1 cellular context compared by ENCODE assay signal in the genomic region with DNA sequence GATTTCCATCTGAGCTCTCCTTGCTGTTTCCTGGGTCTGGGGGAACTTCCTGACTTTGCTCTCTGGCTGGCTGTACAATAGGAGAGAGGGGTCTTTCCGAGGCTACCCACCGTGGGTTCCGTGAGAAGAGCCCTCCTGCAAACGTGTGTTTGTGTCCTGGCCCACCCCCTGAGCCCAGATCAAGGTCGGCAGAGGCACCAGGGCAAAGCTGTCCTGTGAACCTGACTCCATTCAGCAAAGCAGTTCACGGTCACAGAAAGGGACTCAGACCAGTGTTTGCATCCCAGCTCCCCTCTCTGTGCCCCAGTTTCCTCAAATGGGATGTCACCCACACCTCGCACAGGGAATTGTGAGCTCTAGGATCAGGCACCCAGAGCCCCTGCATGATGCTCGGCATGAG.
TF ChIP-seq lines count a peak whose summit lies in the region.

No MANE protein-coding gene starts in this region.

TF ChIP-seq in HepG2, 621 proteins besides CTCF, POLR2A, EP300 and RAD21 (continued from another document and continues in another):
- TF ChIP-seq, protein P1, sequence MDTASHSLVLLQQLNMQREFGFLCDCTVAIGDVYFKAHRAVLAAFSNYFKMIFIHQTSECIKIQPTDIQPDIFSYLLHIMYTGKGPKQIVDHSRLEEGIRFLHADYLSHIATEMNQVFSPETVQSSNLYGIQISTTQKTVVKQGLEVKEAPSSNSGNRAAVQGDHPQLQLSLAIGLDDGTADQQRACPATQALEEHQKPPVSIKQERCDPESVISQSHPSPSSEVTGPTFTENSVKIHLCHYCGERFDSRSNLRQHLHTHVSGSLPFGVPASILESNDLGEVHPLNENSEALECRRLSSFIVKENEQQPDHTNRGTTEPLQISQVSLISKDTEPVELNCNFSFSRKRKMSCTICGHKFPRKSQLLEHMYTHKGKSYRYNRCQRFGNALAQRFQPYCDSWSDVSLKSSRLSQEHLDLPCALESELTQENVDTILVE (CRISPR knock-in tag; IDR thresholded peaks at IDR 0.05), result no peak
- TF ChIP-seq EHMT2 (IDR thresholded peaks at IDR 0.05; ENCODE audit: borderline replicate concordance, low read depth, low read length) (no peak), ZNF777 (CRISPR knock-in tag; IDR thresholded peaks at IDR 0.05) (no peak), ZNF446 (CRISPR knock-in tag; IDR thresholded peaks at IDR 0.05) (no peak), ZNF891 (CRISPR knock-in tag; IDR thresholded peaks at IDR 0.05) (no peak), CAMTA2 (CRISPR knock-in tag; IDR thresholded peaks at IDR 0.05; ENCODE audit: borderline replicate concordance) (no peak), HOXA9 (CRISPR knock-in tag; IDR thresholded peaks at IDR 0.05; ENCODE audit: borderline replicate concordance) (no peak), RARA (CRISPR knock-in tag; IDR thresholded peaks at IDR 0.05) (peak; percentile 14; the same call in 1 of the 2 replicates), AGO2 (optimal IDR thresholded peaks at IDR 0.05; ENCODE audit: low read depth, low read length) (no peak), ZNF230 (CRISPR knock-in tag; IDR thresholded peaks at IDR 0.05) (no peak), SOX6 (IDR thresholded peaks at IDR 0.05) (no peak), SOX6 (CRISPR knock-in tag; IDR thresholded peaks at IDR 0.05) (no peak), SALL1 (CRISPR knock-in tag; IDR thresholded peaks at IDR 0.05) (no peak), PAWR (CRISPR knock-in tag; IDR thresholded peaks at IDR 0.05; ENCODE audit: borderline replicate concordance) (no peak), LCORL (IDR thresholded peaks at IDR 0.05) (no peak), LCORL (CRISPR knock-in tag; IDR thresholded peaks at IDR 0.05) (0 out of 2 replicates have a peak, but pooled peaks have one; percentile 31), NR2F6 (IDR thresholded peaks at IDR 0.05) (no peak), NR2F6 (CRISPR knock-in tag; IDR thresholded peaks at IDR 0.05) (0 out of 2 replicates have a peak, but pooled peaks have one; percentile 19), ZNF44 (CRISPR knock-in tag; IDR thresholded peaks at IDR 0.05) (no peak), ZSCAN21 (CRISPR knock-in tag; IDR thresholded peaks at IDR 0.05; ENCODE audit: borderline replicate concordance) (no peak), SP2 (CRISPR knock-in tag; IDR thresholded peaks at IDR 0.05) (no peak), PHF5A (CRISPR knock-in tag; IDR thresholded peaks at IDR 0.05; ENCODE audit: low read depth, unreplicated experiment) (no peak), ZNF841 (CRISPR knock-in tag; IDR thresholded peaks at IDR 0.05; ENCODE audit: borderline replicate concordance) (no peak), PRPF4 (IDR thresholded peaks at IDR 0.05; ENCODE audit: low read depth, low read length, poor library complexity, severe bottlenecking) (no peak), HES4 (CRISPR knock-in tag; IDR thresholded peaks at IDR 0.05; ENCODE audit: borderline replicate concordance) (no peak), SRF (IDR thresholded peaks at IDR 0.05; ENCODE audit: low read depth, low read length) (no peak), MEIS2 (CRISPR knock-in tag; IDR thresholded peaks at IDR 0.05) (no peak), ZNF619 (CRISPR knock-in tag; IDR thresholded peaks at IDR 0.05) (no peak), TCF12 (IDR thresholded peaks at IDR 0.05) (no peak), TCF12 (CRISPR knock-in tag; IDR thresholded peaks at IDR 0.05) (no peak)
- TF ChIP-seq, protein P2, sequence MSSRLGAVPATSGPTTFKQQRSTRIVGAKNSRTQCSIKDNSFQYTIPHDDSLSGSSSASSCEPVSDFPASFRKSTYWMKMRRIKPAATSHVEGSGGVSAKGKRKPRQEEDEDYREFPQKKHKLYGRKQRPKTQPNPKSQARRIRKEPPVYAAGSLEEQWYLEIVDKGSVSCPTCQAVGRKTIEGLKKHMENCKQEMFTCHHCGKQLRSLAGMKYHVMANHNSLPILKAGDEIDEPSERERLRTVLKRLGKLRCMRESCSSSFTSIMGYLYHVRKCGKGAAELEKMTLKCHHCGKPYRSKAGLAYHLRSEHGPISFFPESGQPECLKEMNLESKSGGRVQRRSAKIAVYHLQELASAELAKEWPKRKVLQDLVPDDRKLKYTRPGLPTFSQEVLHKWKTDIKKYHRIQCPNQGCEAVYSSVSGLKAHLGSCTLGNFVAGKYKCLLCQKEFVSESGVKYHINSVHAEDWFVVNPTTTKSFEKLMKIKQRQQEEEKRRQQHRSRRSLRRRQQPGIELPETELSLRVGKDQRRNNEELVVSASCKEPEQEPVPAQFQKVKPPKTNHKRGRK (CRISPR knock-in tag; IDR thresholded peaks at IDR 0.05), result no peak
- TF ChIP-seq, protein P3, sequence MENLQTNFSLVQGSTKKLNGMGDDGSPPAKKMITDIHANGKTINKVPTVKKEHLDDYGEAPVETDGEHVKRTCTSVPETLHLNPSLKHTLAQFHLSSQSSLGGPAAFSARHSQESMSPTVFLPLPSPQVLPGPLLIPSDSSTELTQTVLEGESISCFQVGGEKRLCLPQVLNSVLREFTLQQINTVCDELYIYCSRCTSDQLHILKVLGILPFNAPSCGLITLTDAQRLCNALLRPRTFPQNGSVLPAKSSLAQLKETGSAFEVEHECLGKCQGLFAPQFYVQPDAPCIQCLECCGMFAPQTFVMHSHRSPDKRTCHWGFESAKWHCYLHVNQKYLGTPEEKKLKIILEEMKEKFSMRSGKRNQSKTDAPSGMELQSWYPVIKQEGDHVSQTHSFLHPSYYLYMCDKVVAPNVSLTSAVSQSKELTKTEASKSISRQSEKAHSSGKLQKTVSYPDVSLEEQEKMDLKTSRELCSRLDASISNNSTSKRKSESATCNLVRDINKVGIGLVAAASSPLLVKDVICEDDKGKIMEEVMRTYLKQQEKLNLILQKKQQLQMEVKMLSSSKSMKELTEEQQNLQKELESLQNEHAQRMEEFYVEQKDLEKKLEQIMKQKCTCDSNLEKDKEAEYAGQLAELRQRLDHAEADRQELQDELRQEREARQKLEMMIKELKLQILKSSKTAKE (CRISPR knock-in tag; IDR thresholded peaks at IDR 0.05; ENCODE audit: borderline replicate concordance), result no peak
- TF ChIP-seq, protein P4, sequence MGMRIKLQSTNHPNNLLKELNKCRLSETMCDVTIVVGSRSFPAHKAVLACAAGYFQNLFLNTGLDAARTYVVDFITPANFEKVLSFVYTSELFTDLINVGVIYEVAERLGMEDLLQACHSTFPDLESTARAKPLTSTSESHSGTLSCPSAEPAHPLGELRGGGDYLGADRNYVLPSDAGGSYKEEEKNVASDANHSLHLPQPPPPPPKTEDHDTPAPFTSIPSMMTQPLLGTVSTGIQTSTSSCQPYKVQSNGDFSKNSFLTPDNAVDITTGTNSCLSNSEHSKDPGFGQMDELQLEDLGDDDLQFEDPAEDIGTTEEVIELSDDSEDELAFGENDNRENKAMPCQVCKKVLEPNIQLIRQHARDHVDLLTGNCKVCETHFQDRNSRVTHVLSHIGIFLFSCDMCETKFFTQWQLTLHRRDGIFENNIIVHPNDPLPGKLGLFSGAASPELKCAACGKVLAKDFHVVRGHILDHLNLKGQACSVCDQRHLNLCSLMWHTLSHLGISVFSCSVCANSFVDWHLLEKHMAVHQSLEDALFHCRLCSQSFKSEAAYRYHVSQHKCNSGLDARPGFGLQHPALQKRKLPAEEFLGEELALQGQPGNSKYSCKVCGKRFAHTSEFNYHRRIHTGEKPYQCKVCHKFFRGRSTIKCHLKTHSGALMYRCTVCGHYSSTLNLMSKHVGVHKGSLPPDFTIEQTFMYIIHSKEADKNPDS (CRISPR knock-in tag; IDR thresholded peaks at IDR 0.05), result no peak
- TF ChIP-seq, protein P5, sequence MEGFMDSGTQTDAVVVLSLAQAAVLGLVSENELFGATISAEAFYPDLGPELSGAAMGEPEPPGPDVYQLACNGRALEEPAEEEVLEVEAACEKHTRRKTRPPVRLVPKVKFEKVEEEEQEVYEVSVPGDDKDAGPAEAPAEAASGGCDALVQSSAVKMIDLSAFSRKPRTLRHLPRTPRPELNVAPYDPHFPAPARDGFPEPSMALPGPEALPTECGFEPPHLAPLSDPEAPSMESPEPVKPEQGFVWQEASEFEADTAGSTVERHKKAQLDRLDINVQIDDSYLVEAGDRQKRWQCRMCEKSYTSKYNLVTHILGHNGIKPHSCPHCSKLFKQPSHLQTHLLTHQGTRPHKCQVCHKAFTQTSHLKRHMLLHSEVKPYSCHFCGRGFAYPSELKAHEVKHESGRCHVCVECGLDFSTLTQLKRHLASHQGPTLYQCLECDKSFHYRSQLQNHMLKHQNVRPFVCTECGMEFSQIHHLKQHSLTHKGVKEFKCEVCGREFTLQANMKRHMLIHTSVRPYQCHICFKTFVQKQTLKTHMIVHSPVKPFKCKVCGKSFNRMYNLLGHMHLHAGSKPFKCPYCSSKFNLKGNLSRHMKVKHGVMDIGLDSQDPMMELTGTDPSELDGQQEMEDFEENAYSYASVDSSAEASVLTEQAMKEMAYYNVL (CRISPR knock-in tag; IDR thresholded peaks at IDR 0.05; ENCODE audit: borderline replicate concordance), result no peak
- TF ChIP-seq, protein P6, sequence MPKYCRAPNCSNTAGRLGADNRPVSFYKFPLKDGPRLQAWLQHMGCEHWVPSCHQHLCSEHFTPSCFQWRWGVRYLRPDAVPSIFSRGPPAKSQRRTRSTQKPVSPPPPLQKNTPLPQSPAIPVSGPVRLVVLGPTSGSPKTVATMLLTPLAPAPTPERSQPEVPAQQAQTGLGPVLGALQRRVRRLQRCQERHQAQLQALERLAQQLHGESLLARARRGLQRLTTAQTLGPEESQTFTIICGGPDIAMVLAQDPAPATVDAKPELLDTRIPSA (CRISPR knock-in tag; IDR thresholded peaks at IDR 0.05; ENCODE audit: borderline replicate concordance), result no peak
- TF ChIP-seq, protein P7, sequence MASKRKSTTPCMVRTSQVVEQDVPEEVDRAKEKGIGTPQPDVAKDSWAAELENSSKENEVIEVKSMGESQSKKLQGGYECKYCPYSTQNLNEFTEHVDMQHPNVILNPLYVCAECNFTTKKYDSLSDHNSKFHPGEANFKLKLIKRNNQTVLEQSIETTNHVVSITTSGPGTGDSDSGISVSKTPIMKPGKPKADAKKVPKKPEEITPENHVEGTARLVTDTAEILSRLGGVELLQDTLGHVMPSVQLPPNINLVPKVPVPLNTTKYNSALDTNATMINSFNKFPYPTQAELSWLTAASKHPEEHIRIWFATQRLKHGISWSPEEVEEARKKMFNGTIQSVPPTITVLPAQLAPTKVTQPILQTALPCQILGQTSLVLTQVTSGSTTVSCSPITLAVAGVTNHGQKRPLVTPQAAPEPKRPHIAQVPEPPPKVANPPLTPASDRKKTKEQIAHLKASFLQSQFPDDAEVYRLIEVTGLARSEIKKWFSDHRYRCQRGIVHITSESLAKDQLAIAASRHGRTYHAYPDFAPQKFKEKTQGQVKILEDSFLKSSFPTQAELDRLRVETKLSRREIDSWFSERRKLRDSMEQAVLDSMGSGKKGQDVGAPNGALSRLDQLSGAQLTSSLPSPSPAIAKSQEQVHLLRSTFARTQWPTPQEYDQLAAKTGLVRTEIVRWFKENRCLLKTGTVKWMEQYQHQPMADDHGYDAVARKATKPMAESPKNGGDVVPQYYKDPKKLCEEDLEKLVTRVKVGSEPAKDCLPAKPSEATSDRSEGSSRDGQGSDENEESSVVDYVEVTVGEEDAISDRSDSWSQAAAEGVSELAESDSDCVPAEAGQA (IDR thresholded peaks at IDR 0.05; ENCODE audit: low read depth), result no peak
- TF ChIP-seq, protein P7 (CRISPR knock-in tag; IDR thresholded peaks at IDR 0.05; ENCODE audit: borderline replicate concordance), result no peak
- TF ChIP-seq, protein P8, sequence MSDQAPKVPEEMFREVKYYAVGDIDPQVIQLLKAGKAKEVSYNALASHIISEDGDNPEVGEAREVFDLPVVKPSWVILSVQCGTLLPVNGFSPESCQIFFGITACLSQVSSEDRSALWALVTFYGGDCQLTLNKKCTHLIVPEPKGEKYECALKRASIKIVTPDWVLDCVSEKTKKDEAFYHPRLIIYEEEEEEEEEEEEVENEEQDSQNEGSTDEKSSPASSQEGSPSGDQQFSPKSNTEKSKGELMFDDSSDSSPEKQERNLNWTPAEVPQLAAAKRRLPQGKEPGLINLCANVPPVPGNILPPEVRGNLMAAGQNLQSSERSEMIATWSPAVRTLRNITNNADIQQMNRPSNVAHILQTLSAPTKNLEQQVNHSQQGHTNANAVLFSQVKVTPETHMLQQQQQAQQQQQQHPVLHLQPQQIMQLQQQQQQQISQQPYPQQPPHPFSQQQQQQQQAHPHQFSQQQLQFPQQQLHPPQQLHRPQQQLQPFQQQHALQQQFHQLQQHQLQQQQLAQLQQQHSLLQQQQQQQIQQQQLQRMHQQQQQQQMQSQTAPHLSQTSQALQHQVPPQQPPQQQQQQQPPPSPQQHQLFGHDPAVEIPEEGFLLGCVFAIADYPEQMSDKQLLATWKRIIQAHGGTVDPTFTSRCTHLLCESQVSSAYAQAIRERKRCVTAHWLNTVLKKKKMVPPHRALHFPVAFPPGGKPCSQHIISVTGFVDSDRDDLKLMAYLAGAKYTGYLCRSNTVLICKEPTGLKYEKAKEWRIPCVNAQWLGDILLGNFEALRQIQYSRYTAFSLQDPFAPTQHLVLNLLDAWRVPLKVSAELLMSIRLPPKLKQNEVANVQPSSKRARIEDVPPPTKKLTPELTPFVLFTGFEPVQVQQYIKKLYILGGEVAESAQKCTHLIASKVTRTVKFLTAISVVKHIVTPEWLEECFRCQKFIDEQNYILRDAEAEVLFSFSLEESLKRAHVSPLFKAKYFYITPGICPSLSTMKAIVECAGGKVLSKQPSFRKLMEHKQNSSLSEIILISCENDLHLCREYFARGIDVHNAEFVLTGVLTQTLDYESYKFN (CRISPR knock-in tag; conservative IDR thresholded peaks at IDR 0.05), result peak; percentile 37; the same call in 1 of the 2 replicates
- TF ChIP-seq, protein P9, sequence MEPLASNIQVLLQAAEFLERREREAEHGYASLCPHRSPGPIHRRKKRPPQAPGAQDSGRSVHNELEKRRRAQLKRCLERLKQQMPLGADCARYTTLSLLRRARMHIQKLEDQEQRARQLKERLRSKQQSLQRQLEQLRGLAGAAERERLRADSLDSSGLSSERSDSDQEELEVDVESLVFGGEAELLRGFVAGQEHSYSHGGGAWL (CRISPR knock-in tag; IDR thresholded peaks at IDR 0.05), result no peak
- TF ChIP-seq, protein P10, sequence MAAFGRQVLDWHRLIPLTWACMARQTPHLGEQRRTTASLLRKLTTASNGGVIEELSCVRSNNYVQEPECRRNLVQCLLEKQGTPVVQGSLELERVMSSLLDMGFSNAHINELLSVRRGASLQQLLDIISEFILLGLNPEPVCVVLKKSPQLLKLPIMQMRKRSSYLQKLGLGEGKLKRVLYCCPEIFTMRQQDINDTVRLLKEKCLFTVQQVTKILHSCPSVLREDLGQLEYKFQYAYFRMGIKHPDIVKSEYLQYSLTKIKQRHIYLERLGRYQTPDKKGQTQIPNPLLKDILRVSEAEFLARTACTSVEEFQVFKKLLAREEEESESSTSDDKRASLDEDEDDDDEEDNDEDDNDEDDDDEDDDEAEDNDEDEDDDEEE (CRISPR knock-in tag; IDR thresholded peaks at IDR 0.05), result no peak
